8 cellular contexts compared by ENCODE assay signal in the genomic region with DNA sequence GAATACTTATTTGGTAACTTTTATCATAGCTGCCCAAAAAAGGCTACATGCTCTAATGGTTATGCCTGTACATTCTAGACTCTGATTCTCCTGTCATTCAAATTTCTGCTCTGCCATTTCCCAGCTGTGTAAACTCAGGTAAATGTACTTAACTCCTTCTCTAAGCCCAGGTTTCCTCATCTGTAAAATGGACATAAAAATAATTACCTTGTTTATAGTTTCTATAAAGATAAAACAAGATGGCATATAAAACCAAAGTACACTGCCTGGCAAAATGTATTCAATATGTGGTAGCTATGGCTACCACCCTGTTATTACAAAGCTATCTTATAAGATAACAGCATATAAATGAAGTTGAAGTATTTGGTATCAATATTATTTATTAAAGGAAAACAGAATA.
"Had no signal": no experiment of that assay in that cellular context is flagged by ENCODE, and none has a peak within 500 bp of the region (broad histone marks: within the 10 kb centered on the region; RNA-seq: fewer than 3 reads in every experiment).

No MANE protein-coding gene starts in this region.

- DNase-seq: GDM1, GF-D8 had no signal

- FAIRE-seq: G401.6, GM12878, GM12891, GM12892, GM18507, GM19239 had no signal

- ATAC-seq: GM12878 had no signal

- H3K4me3 ChIP-seq: GM12878 had no signal
